14 cellular contexts compared by ENCODE assay signal in the genomic region with DNA sequence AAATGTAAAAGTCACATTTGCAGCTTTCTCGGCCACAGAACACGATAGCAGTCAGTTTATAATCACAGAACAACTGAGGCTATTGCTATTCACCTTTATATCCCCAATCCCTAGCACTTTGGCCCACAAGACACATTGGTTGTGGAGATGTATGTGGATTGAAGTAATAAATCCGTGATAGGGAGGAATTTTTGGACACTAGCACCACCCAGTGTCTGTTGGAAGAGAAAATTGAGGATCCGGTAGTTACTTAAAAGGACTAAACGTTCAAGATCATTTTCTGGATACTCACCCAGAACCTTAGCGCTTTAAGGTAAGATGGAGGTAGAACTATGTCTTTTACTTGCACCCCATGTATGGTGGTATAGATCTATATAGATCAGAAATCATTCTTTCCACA. TPM values are rescaled to one million over a fixed set of nuclear protein-coding genes. Genes with fewer than 3 reads are reported as not detected.
"Had no signal": no experiment of that assay in that cellular context is flagged by ENCODE, and none has a peak within 500 bp of the region (broad histone marks: within the 10 kb centered on the region; RNA-seq: fewer than 3 reads in every experiment).

No MANE protein-coding gene starts in this region.

RNA-seq across cellular contexts. Expression of a gene that starts 38.1 kb away (rescaled TPM):
- total RNA-seq: stomach, subcutaneous adipose tissue, suprapubic skin, temporal lobe, thoracic aorta, thyroid gland, tibial nerve, transverse colon, upper lobe of left lung, upper lobe of right lung, urinary bladder, uterus, vagina had no signal
- polyA plus RNA-seq: stomach, thymus, urinary bladder had no signal
